Comparison of ENCODE assay signal across 10 cellular contexts in the genomic region with DNA sequence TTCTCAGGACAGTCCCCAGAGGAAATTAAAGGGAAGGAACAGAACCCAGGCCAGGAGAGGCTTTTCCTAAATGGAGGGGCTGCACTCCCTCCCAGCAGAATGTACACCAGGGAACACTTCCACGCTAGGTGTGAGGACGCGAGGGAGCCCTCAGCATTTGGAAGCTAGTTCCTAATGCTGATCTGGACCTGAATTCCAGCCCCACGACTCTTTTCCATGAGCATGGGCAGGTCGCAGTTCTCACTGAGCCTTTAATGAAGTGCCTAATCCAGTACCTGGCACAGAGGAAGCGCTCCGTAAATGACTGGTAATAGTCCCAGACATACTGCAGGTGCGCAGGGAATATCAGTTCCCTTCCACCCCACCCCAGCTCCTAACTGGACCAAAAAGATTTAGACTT. TPM values are rescaled to one million over a fixed set of nuclear protein-coding genes. Genes with fewer than 3 reads are reported as not detected.
DNase-seq lines count a peak whose midpoint lies in the region; ATAC-seq lines count a peak whose summit lies in the region.
"Had no signal": no experiment of that assay in that cellular context is flagged by ENCODE, and none has a peak within 500 bp of the region (broad histone marks: within the 10 kb centered on the region; RNA-seq: fewer than 3 reads in every experiment).

No MANE protein-coding gene starts in this region.

- H4K91ac ChIP-seq in mesenchymal stem cell (ENCODE audit: low read length) = no peak overlapping the region

- H3K4me3 Mint-ChIP-seq in activated T-helper 17 cell treated with anti-CD3 and anti-CD28 coated beads, Interleukin-2, amount 50 U/mL, for 72 hours = peak overlapping the region; percentile 87

- no peak overlapping the region for H3K18ac ChIP-seq in mesenchymal stem cell (ENCODE audit: low read depth in 1 of 2, low read length in 2 of 2)

- H3K27me3 Mint-ChIP-seq in activated T-helper 17 cell treated with anti-CD3 and anti-CD28 coated beads, Interleukin-2, amount 50 U/mL, for 72 hours = no peaks in the 10 kb centered on the region

- no peak overlapping the region for H2BK12ac ChIP-seq in mesenchymal stem cell (ENCODE audit: low read length in 2 of 2)

- no peak for ATAC-seq in activated T-helper 17 cell treated with anti-CD3 and anti-CD28 coated beads, Interleukin-2, amount 50 U/mL, for 72 hours (replicated peaks)
- ATAC-seq in HG03135 (IDR thresholded peaks at IDR 0.05; ENCODE audit: unreplicated experiment) = no peak

- H3K23ac ChIP-seq in mesenchymal stem cell (ENCODE audit: low read length in 2 of 2) = no peak overlapping the region

- no peak overlapping the region for H3K27ac Mint-ChIP-seq in activated T-helper 17 cell treated with anti-CD3 and anti-CD28 coated beads, Interleukin-2, amount 50 U/mL, for 72 hours

- no peak overlapping the region for H2AK5ac ChIP-seq in mesenchymal stem cell (ENCODE audit: low read length, severe bottlenecking)

- H3K4me1 ChIP-seq in mesenchymal stem cell (ENCODE audit: control insufficient read depth, insufficient read depth, low read depth, low read length) (peaks cover 20% of the 10 kb centered on the region), HAP-1 (peaks cover 8% of the 10 kb centered on the region)

- H3K4me1 Mint-ChIP-seq in activated T-helper 17 cell treated with anti-CD3 and anti-CD28 coated beads, Interleukin-2, amount 50 U/mL, for 72 hours = peaks cover 8% of the 10 kb centered on the region

- H2BK15ac ChIP-seq in mesenchymal stem cell (ENCODE audit: low read depth, poor library complexity, severe bottlenecking) = peak overlapping the region; percentile 28

- H3K27ac ChIP-seq in mesenchymal stem cell (ENCODE audit: low read length, poor library complexity, severe bottlenecking) = no peak overlapping the region

- H3K14ac ChIP-seq in mesenchymal stem cell (ENCODE audit: low read length in 2 of 2) = no peak overlapping the region

- in situ Hi-C loops in G401 (cut with HindIII; ENCODE audit: low sequenced_read_pairs) (no loop called here), HAP-1 (cut with MboI; ENCODE audit: low sequenced_read_pairs) (no loop called here)

- H3K9me3 ChIP-seq in mesenchymal stem cell (ENCODE audit: control insufficient read depth, low read length) (no peaks in the 10 kb centered on the region), HAP-1 (no peaks in the 10 kb centered on the region)

- H3K27me3 ChIP-seq in mesenchymal stem cell (ENCODE audit: control insufficient read depth in 1 of 2, insufficient read depth in 1 of 2, low read length in 2 of 2) = peaks cover 51 to 74% of the 10 kb centered on the region in 2 experiments
- peaks cover 10% of the 10 kb centered on the region for H3K27me3 ChIP-seq in HAP-1 (ENCODE audit: low read depth)

- no peaks in the 10 kb centered on the region for H3K9me3 Mint-ChIP-seq in activated T-helper 17 cell treated with anti-CD3 and anti-CD28 coated beads, Interleukin-2, amount 50 U/mL, for 72 hours

- H3K4me3 ChIP-seq in mesenchymal stem cell (ENCODE audit: insufficient read depth in 1 of 2, low read depth in 1 of 2, low read length in 2 of 2) (no peak overlapping the region), HAP-1 (no peak overlapping the region)

- H3K4me2 ChIP-seq in mesenchymal stem cell (ENCODE audit: low read length, poor library complexity, severe bottlenecking) = no peak overlapping the region

- no peak overlapping the region for H3K9ac ChIP-seq in mesenchymal stem cell (ENCODE audit: low read length)

- DNase-seq in AG08395 (ENCODE audit: low spot score) = peak; percentile 0
- DNase-seq in G401 (ENCODE audit: low spot score) = peak; percentile 27
- no peak for DNase-seq in mesenchymal stem cell
- DNase-seq in HAP-1 (ENCODE audit: low spot score in 2 of 2) = no peak
- DNase-seq in NCI-H2171 (lab: John Stamatoyannopoulos, UW) = no peak
- DNase-seq in DMS153 treated with DMSO at 0.1 percent for 48 hours (lab: John Stamatoyannopoulos, UW; ENCODE audit: unreplicated experiment) = no peak
- DNase-seq: NCI-H2029 had no signal

- H4K8ac ChIP-seq in mesenchymal stem cell (ENCODE audit: low read length) = no peak overlapping the region

- H3K36me3 Mint-ChIP-seq in activated T-helper 17 cell treated with anti-CD3 and anti-CD28 coated beads, Interleukin-2, amount 50 U/mL, for 72 hours (ENCODE audit: low read depth) = no peaks in the 10 kb centered on the region

- H3K79me1 ChIP-seq in mesenchymal stem cell (replicated peaks; ENCODE audit: low read length, poor library complexity, severe bottlenecking) = no peaks in the 10 kb centered on the region

- 72% methylated on average over 8 of the region's 8 CpGs for whole genome bisulfite sequencing in mesenchymal stem cell

- H3K36me3 ChIP-seq in mesenchymal stem cell (ENCODE audit: control insufficient read depth in 1 of 2, insufficient read depth in 2 of 2, low read depth in 1 of 2, low read length in 2 of 2) (no peaks in the 10 kb centered on the region), HAP-1 (replicated peaks) (no peaks in the 10 kb centered on the region)

- H3K4ac ChIP-seq in mesenchymal stem cell (ENCODE audit: low read depth in 1 of 2, low read length in 2 of 2) = no peak overlapping the region

- H2BK120ac ChIP-seq in mesenchymal stem cell (ENCODE audit: low read depth, low read length) = no peak overlapping the region

- H2AFZ ChIP-seq in mesenchymal stem cell (ENCODE audit: low read depth, low read length) = no peak overlapping the region

- no peak overlapping the region for H2BK5ac ChIP-seq in mesenchymal stem cell (ENCODE audit: low read depth, low read length, poor library complexity, severe bottlenecking)

RNA-seq across cellular contexts. Expression of gene ALOX5, which starts 1.1 kb away (rescaled TPM):
- total RNA-seq in G401 (2014; rRNA removed; shearing (Covaris generic)) = not detected in 2 replicates
- 1 to 10 TPM; 4.0 to 7.9 TPM for total RNA-seq in activated T-helper 17 cell treated with anti-CD3 and anti-CD28 coated beads, Interleukin-2, amount 50 U/mL, for 72 hours
- not detected for polyA plus RNA-seq in mesenchymal stem cell (2013, experiment 1 of 2)
- polyA plus RNA-seq in mesenchymal stem cell (2013, experiment 2 of 2) = not detected

RNA-seq across cellular contexts. Expression of gene OR13A1, which starts 59.7 kb away (rescaled TPM):
- total RNA-seq in G401 (2014; rRNA removed; shearing (Covaris generic)) = not detected in 2 replicates
- total RNA-seq in activated T-helper 17 cell treated with anti-CD3 and anti-CD28 coated beads, Interleukin-2, amount 50 U/mL, for 72 hours = not detected
- not detected for polyA plus RNA-seq in mesenchymal stem cell (2013, experiment 1 of 2)
- not detected for polyA plus RNA-seq in mesenchymal stem cell (2013, experiment 2 of 2)
- total RNA-seq: sciatic nerve had no signal

Comparison
In these comparisons a context has a peak if more than half of its experiments do, and no peak if none do; other contexts are left out.
1. DNase-seq: peak in AG08395 (single experiment) and G401 (single experiment); none in mesenchymal stem cell (single experiment), HAP-1 (0 of 2), NCI-H2171 (single experiment) and DMS153 treated with DMSO at 0.1 percent for 48 hours (single experiment).